Comparison of ENCODE assay signal across 1 cellular context in genomic region chr6:139150915-139151314, GRCh38.
TF ChIP-seq lines count a peak whose summit lies in the region.

No MANE protein-coding gene starts in this region.

TF ChIP-seq in GM23338, 12 proteins besides CTCF, POLR2A, EP300 and RAD21 (continued from another document):
- TF ChIP-seq, protein P1, sequence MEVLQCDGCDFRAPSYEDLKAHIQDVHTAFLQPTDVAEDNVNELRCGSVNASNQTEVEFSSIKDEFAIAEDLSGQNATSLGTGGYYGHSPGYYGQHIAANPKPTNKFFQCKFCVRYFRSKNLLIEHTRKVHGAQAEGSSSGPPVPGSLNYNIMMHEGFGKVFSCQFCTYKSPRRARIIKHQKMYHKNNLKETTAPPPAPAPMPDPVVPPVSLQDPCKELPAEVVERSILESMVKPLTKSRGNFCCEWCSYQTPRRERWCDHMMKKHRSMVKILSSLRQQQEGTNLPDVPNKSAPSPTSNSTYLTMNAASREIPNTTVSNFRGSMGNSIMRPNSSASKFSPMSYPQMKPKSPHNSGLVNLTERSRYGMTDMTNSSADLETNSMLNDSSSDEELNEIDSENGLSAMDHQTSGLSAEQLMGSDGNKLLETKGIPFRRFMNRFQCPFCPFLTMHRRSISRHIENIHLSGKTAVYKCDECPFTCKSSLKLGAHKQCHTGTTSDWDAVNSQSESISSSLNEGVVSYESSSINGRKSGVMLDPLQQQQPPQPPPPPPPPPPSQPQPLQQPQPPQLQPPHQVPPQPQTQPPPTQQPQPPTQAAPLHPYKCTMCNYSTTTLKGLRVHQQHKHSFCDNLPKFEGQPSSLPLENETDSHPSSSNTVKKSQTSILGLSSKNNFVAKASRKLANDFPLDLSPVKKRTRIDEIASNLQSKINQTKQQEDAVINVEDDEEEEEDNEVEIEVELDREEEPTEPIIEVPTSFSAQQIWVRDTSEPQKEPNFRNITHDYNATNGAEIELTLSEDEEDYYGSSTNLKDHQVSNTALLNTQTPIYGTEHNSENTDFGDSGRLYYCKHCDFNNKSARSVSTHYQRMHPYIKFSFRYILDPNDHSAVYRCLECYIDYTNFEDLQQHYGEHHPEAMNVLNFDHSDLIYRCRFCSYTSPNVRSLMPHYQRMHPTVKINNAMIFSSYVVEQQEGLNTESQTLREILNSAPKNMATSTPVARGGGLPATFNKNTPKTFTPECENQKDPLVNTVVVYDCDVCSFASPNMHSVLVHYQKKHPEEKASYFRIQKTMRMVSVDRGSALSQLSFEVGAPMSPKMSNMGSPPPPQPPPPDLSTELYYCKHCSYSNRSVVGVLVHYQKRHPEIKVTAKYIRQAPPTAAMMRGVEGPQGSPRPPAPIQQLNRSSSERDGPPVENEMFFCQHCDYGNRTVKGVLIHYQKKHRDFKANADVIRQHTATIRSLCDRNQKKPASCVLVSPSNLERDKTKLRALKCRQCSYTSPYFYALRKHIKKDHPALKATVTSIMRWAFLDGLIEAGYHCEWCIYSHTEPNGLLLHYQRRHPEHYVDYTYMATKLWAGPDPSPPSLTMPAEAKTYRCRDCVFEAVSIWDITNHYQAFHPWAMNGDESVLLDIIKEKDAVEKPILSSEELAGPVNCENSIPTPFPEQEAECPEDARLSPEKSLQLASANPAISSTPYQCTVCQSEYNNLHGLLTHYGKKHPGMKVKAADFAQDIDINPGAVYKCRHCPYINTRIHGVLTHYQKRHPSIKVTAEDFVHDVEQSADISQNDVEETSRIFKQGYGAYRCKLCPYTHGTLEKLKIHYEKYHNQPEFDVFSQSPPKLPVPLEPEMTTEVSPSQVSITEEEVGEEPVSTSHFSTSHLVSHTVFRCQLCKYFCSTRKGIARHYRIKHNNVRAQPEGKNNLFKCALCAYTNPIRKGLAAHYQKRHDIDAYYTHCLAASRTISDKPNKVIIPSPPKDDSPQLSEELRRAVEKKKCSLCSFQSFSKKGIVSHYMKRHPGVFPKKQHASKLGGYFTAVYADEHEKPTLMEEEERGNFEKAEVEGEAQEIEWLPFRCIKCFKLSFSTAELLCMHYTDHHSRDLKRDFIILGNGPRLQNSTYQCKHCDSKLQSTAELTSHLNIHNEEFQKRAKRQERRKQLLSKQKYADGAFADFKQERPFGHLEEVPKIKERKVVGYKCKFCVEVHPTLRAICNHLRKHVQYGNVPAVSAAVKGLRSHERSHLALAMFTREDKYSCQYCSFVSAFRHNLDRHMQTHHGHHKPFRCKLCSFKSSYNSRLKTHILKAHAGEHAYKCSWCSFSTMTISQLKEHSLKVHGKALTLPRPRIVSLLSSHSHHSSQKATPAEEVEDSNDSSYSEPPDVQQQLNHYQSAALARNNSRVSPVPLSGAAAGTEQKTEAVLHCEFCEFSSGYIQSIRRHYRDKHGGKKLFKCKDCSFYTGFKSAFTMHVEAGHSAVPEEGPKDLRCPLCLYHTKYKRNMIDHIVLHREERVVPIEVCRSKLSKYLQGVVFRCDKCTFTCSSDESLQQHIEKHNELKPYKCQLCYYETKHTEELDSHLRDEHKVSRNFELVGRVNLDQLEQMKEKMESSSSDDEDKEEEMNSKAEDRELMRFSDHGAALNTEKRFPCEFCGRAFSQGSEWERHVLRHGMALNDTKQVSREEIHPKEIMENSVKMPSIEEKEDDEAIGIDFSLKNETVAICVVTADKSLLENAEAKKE (CRISPR knock-in tag; IDR thresholded peaks at IDR 0.05), result no peak
- no peak for TF ChIP-seq JUNB (IDR thresholded peaks at IDR 0.05; ENCODE audit: unreplicated experiment)
- TF ChIP-seq ZNF331 (CRISPR knock-in tag; IDR thresholded peaks at IDR 0.05; ENCODE audit: low read depth), result no peak
- TF ChIP-seq EZH2phosphoT487 (IDR thresholded peaks at IDR 0.05; ENCODE audit: unreplicated experiment), result no peak
- no peak for TF ChIP-seq EZH2 (IDR thresholded peaks at IDR 0.05; ENCODE audit: low read depth, unreplicated experiment)
- TF ChIP-seq CREB1 (CRISPR knock-in tag; IDR thresholded peaks at IDR 0.05; ENCODE audit: low read depth), result no peak
- TF ChIP-seq ZNF114 (CRISPR knock-in tag; IDR thresholded peaks at IDR 0.05), result no peak
- no peak for TF ChIP-seq NANOG (IDR thresholded peaks at IDR 0.05; ENCODE audit: borderline replicate concordance)
